30 cellular contexts compared by ENCODE assay signal in genomic region chr5:82054004-82054710, GRCh38.
"Had no signal": no experiment of that assay in that cellular context is flagged by ENCODE, and none has a peak within 500 bp of the region (broad histone marks: within the 10 kb centered on the region; RNA-seq: fewer than 3 reads in every experiment).

No MANE protein-coding gene starts in this region.

- H3K9me3 ChIP-seq: gastroesophageal sphincter, mucosa of descending colon, neutrophil, testis, uterus had no signal

- H3K4me1 ChIP-seq: gastroesophageal sphincter, testis, uterus had no signal

- H3K9me3 Mint-ChIP-seq: effector memory CD8-positive, alpha-beta T cell; memory B cell had no signal

- H3K4me1 Mint-ChIP-seq: activated CD4-positive, alpha-beta T cell treated with anti-CD3 and anti-CD28 coated beads for 36 hours; memory B cell; nephron had no signal

- H3K36me3 Mint-ChIP-seq: memory B cell had no signal

- FAIRE-seq: endothelial cell of umbilical vein, kidney had no signal

- H3K27ac ChIP-seq: coronary artery, dorsolateral prefrontal cortex, gastroesophageal sphincter, neutrophil, skin epidermis, testis had no signal

- H3K36me3 ChIP-seq: gastroesophageal sphincter, neutrophil, uterus had no signal

- H3K4me3 Mint-ChIP-seq: activated CD4-positive, alpha-beta T cell treated with anti-CD3 and anti-CD28 coated beads for 36 hours; activated naive CD8-positive, alpha-beta T cell; effector memory CD8-positive, alpha-beta T cell; memory B cell; nephron; T-helper 17 cell had no signal

- DNase-seq: activated CD4-positive, alpha-beta T cell treated with anti-CD3 and anti-CD28 coated beads for 36 hours; activated CD4-positive, CD25-positive, alpha-beta regulatory T cell; activated effector memory CD4-positive, alpha-beta T cell treated with Interleukin-2 at 50 U/mL for 16 hours; activated naive CD4-positive, alpha-beta T cell treated with Interleukin-2 at 50 U/mL for 16 hours; anterior cingulate cortex; cerebellar nuclear complex; dorsolateral prefrontal cortex; effector memory CD8-positive, alpha-beta T cell; head of caudate nucleus; hippocampal formation; kidney; left colon; mucosa of descending colon; stimulated activated CD4-positive, alpha-beta T cell treated with anti-CD3 and anti-CD28 coated beads, Interleukin-12 subunit alpha, Interleukin-12 subunit beta, amount 100 ng/mL, for 4 hours; stimulated activated CD4-positive, alpha-beta T cell treated with anti-CD3 and anti-CD28 coated beads, Interleukin-4, amount 100 ng/mL, for 1 hour; stimulated activated naive CD8-positive, alpha-beta T cell treated with anti-CD3 and anti-CD28 coated beads, Interleukin-15, Interleukin-2, amounts not matched to agents 100 U/mL and 50 U/mL, for 24 hours; T-helper 17 cell; T1000; testis; trophoblast cell; uterus had no signal

- ATAC-seq: activated CD4-positive, alpha-beta T cell treated with anti-CD3 and anti-CD28 coated beads for 36 hours; effector memory CD8-positive, alpha-beta T cell; gastroesophageal sphincter; left colon; mucosa of descending colon; sciatic nerve; stimulated activated naive CD8-positive, alpha-beta T cell treated with anti-CD3 and anti-CD28 coated beads, Interleukin-15, Interleukin-2, amounts not matched to agents 100 U/mL and 50 U/mL, for 24 hours; T-helper 17 cell had no signal

- H3K27ac Mint-ChIP-seq: activated CD4-positive, alpha-beta T cell treated with anti-CD3 and anti-CD28 coated beads for 36 hours; activated naive CD8-positive, alpha-beta T cell; effector memory CD8-positive, alpha-beta T cell; memory B cell; nephron; T-helper 17 cell had no signal

- H3K27me3 Mint-ChIP-seq: activated CD4-positive, alpha-beta T cell treated with anti-CD3 and anti-CD28 coated beads for 36 hours; activated naive CD8-positive, alpha-beta T cell; effector memory CD8-positive, alpha-beta T cell; memory B cell; T-helper 17 cell had no signal

- H3K4me3 ChIP-seq: coronary artery, dorsolateral prefrontal cortex, gastroesophageal sphincter, mucosa of descending colon, skin epidermis, testis, uterus had no signal
